ENCODE assay signal across 1 cellular context in the genomic region with DNA sequence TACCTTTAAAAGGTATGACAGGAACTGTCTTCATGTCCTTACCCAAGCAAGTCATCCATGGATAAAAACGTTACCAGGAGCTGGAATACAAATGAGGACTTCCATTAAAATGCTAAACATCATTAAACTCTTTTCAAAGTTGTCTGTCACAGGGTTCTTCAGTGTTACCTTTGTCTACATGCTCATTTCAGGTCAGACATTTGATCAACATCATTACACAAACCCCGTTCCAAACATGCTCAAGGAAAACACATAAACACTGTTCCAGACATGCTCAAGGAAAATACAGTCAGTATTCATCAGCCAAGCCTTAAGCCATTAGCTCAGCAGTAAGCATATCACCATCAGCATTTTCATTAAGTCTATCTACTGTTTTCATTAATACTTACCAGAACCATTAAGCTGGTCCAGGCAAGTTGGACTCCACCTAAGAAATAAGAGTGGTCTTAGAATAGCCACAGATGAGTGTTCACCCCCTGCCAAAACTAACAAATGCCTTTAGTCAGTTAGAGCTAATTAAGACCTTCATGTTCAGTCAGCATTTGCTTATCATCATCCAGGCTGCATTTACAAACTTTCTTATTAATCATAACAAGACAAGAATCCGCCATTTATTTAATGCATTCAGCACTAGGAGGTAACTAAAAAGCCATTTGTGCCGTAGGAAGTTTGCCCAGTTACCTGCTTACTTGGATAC.
TF ChIP-seq lines count a peak whose summit lies in the region.

No MANE protein-coding gene starts in this region.

TF ChIP-seq in endothelial cell of umbilical vein, 7 proteins besides CTCF, POLR2A, EP300 and RAD21:
- TF ChIP-seq, protein P1, sequence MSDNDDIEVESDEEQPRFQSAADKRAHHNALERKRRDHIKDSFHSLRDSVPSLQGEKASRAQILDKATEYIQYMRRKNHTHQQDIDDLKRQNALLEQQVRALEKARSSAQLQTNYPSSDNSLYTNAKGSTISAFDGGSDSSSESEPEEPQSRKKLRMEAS (IDR thresholded peaks at IDR 0.05; ENCODE audit: insufficient read depth, insufficient read length), result no peak
- peak; percentile 7 for TF ChIP-seq POLR2AphosphoS5 (IDR thresholded peaks at IDR 0.05; ENCODE audit: insufficient read depth, low read depth, low read length)
- no peak for TF ChIP-seq EZH2 (IDR thresholded peaks at IDR 0.05; ENCODE audit: borderline replicate concordance, low read depth, low read length, severe bottlenecking)
